ENCODE assay signal across 25 cellular contexts in genomic region chr7:123114288-123114687, GRCh38.
DNase-seq lines count a peak whose midpoint lies in the region; ATAC-seq, FAIRE-seq and TF ChIP-seq lines count a peak whose summit lies in the region.
"Had no signal": no experiment of that assay in that cellular context is flagged by ENCODE, and none has a peak within 500 bp of the region (broad histone marks: within the 10 kb centered on the region; RNA-seq: fewer than 3 reads in every experiment).

No MANE protein-coding gene starts in this region.

- H3K36me3 Mint-ChIP-seq in progenitor cell of endocrine pancreas (ENCODE audit: insufficient read depth), result no peaks in the 10 kb centered on the region
- H3K36me3 Mint-ChIP-seq: CD14-positive monocyte; CD8-positive, alpha-beta memory T cell had no signal

- no peak for ATAC-seq in A549
- no peak for ATAC-seq in pancreas
- no peak for ATAC-seq in GM18517 (IDR thresholded peaks at IDR 0.05; ENCODE audit: unreplicated experiment)
- ATAC-seq: GM12878 had no signal

- peaks cover 4% of the 10 kb centered on the region for H3K4me1 Mint-ChIP-seq in progenitor cell of endocrine pancreas (ENCODE audit: low read depth)
- H3K4me1 Mint-ChIP-seq: CD14-positive monocyte; CD8-positive, alpha-beta memory T cell had no signal

- POLR2A ChIA-PET in A549 (lab: Yijun Ruan, JAX), result no interaction called here

- no peak for DNase-seq in A549 (ENCODE audit: low read depth in 1 of 2, low spot score in 1 of 2)
- no peak for DNase-seq in RCC 7860 (ENCODE audit: low spot score)
- no peak for DNase-seq in pancreas
- DNase-seq in NCI-H1092 (lab: John Stamatoyannopoulos, UW), result no peak
- no peak for DNase-seq in progenitor cell of endocrine pancreas (ENCODE audit: low spot score, unreplicated experiment)
- DNase-seq: ACHN; AML-193; BE2C; CD4-positive, alpha-beta T cell; CD8-positive, alpha-beta memory T cell; DMS 273 treated with DMSO at 0.1 percent for 48 hours; DMS79; EL; GDM1; GM23248; H7; HCEC 1CT had no signal

- H3K27me3 Mint-ChIP-seq in progenitor cell of endocrine pancreas, result no peaks in the 10 kb centered on the region
- H3K27me3 Mint-ChIP-seq: CD4-positive, alpha-beta T cell; CD8-positive, alpha-beta memory T cell had no signal

- no peaks in the 10 kb centered on the region for H3K36me3 ChIP-seq in pancreas
- H3K36me3 ChIP-seq: BE2C; BLaER1 treated with 17β-estradiol and CSF1 and Interleukin-3, amounts not matched to agents 10 nM and 100 nM had no signal

- CTCF ChIA-PET in A549 (lab: Yijun Ruan, JAX), result no interaction called here

- no peak overlapping the region for H3K4me3 Mint-ChIP-seq in progenitor cell of endocrine pancreas (ENCODE audit: low read depth)
- H3K4me3 Mint-ChIP-seq: CD14-positive monocyte; CD4-positive, alpha-beta T cell; CD8-positive, alpha-beta memory T cell had no signal

- no peaks in the 10 kb centered on the region for H3K4me1 ChIP-seq in A549
- no peaks in the 10 kb centered on the region for H3K4me1 ChIP-seq in pancreas
- H3K4me1 ChIP-seq: BE2C; BLaER1 treated with 17β-estradiol and CSF1 and Interleukin-3, amounts not matched to agents 10 nM and 100 nM had no signal

- H3K4me2 ChIP-seq in A549, result peak overlapping the region; percentile 23; the same call in 1 of the 3 replicates
- H3K4me2 ChIP-seq: BLaER1 treated with 17β-estradiol and CSF1 and Interleukin-3, amounts not matched to agents 10 nM and 100 nM had no signal

- H3K4me3 ChIP-seq in A549, result no peak overlapping the region
- no peak overlapping the region for H3K4me3 ChIP-seq in pancreas
- H3K4me3 ChIP-seq: BLaER1 treated with 17β-estradiol and CSF1 and Interleukin-3, amounts not matched to agents 10 nM and 100 nM; GM12878; GM23248 had no signal

- no peak for TF ChIP-seq CTCF in A549 (IDR thresholded peaks at IDR 0.05)
- TF ChIP-seq CTCF in pancreas (IDR thresholded peaks at IDR 0.05), result no peak
- no peak for TF ChIP-seq CTCF in progenitor cell of endocrine pancreas (IDR thresholded peaks at IDR 0.05; ENCODE audit: unreplicated experiment)

- H3K27ac ChIP-seq in A549, result no peak overlapping the region
- H3K27ac ChIP-seq in pancreas, result no peak overlapping the region
- H3K27ac ChIP-seq: BLaER1 treated with 17β-estradiol and CSF1 and Interleukin-3, amounts not matched to agents 10 nM and 100 nM; GM23248 had no signal

- no peak for TF ChIP-seq POLR2A in A549 (IDR thresholded peaks at IDR 0.05; ENCODE audit: low read length)

- H3K27ac Mint-ChIP-seq in progenitor cell of endocrine pancreas, result no peak overlapping the region
- H3K27ac Mint-ChIP-seq: CD14-positive monocyte; CD4-positive, alpha-beta T cell; CD8-positive, alpha-beta memory T cell had no signal

- H3K9me3 ChIP-seq in A549 (no peaks in the 10 kb centered on the region), pancreas (no peaks in the 10 kb centered on the region)
- H3K9me3 ChIP-seq: BE2C had no signal

- TF ChIP-seq EP300 in A549 (IDR thresholded peaks at IDR 0.05), result no peak

- 1% methylated on average over 2 of the region's 2 CpGs for WGBS in A549 (ENCODE audit: missing lambda C conversion rate)
- WGBS in pancreas, 2 donors, result 85 to 94% methylated on average over 2 of the region's 2 CpGs

- H3K9me3 Mint-ChIP-seq in progenitor cell of endocrine pancreas (ENCODE audit: low read depth), result no peaks in the 10 kb centered on the region

- H3K27me3 ChIP-seq in pancreas, result no peaks in the 10 kb centered on the region
- H3K27me3 ChIP-seq: BE2C; BLaER1 treated with 17β-estradiol and CSF1 and Interleukin-3, amounts not matched to agents 10 nM and 100 nM had no signal

- intact Hi-C loops in pancreas (cut with DNase I), result no loop called here

- FAIRE-seq in A549 (lab: Jason Lieb, UNC) (no peak), RCC 7860 (lab: Jason Lieb, UNC) (peak; percentile 24), endometrium (lab: Jason Lieb, UNC) (peak; percentile 53), pancreas (lab: Jason Lieb, UNC) (peak; percentile 54)
- FAIRE-seq: D721Med, GM12878, GM18507, H1 had no signal

- TF ChIP-seq RAD21 in A549 (conservative IDR thresholded peaks at IDR 0.05 in 1 of 2, IDR thresholded peaks at IDR 0.05 in 1 of 2), result no peak

TF ChIP-seq in A549, 52 proteins besides CTCF, POLR2A, EP300 and RAD21:
- TF ChIP-seq NR3C1 (IDR thresholded peaks at IDR 0.05), result no peak
- peak; percentile 81 for TF ChIP-seq MAFK (IDR thresholded peaks at IDR 0.05; ENCODE audit: partially characterized antibody)
